ENCODE assay signal across 20 cellular contexts in genomic region chr13:22726721-22727120, GRCh38.
"Had no signal": no experiment of that assay in that cellular context is flagged by ENCODE, and none has a peak within 500 bp of the region (broad histone marks: within the 10 kb centered on the region; RNA-seq: fewer than 3 reads in every experiment).

No MANE protein-coding gene starts in this region.

- H3K9me3 ChIP-seq: breast epithelium, gastroesophageal sphincter, heart left ventricle, transverse colon had no signal

- H3K4me1 Mint-ChIP-seq: activated naive CD8-positive, alpha-beta T cell treated with anti-CD3 and anti-CD28 coated beads, Interleukin-2, amount 10 ng/mL, durations not matched to agents 7 days and 5 days; endodermal cell; natural killer cell; stimulated activated naive B cell treated with anti-CD40 and anti-IgM and Interleukin-4, amounts not matched to agents 10 μg/mL and 1 μg/mL and 100 μg/mL, for 72 hours had no signal

- H3K27ac ChIP-seq: breast epithelium, gastroesophageal sphincter, heart left ventricle, transverse colon had no signal

- H3K4me3 ChIP-seq: breast epithelium, gastroesophageal sphincter, heart left ventricle, transverse colon had no signal

- DNase-seq: activated CD4-positive, alpha-beta memory T cell treated with anti-CD3 and anti-CD28 coated beads for 36 hours; activated CD4-positive, alpha-beta T cell treated with anti-CD3 and anti-CD28 coated beads for 48 hours; activated naive CD4-positive, alpha-beta T cell treated with Interleukin-2 at 50 U/mL for 16 hours; activated naive CD8-positive, alpha-beta T cell treated with anti-CD3 and anti-CD28 coated beads, Interleukin-2, amount 10 ng/mL, durations not matched to agents 7 days and 5 days; activated T-cell treated with anti-CD3 and anti-CD28 coated beads, Interleukin-2, amount 50 U/mL, for 48 hours; amniotic stem cell; cerebellar nuclear complex; cortex of kidney; endodermal cell; heart left ventricle; midbrain; natural killer cell; nucleus accumbens; posterior cingulate gyrus; stimulated activated CD4-positive, alpha-beta T cell treated with anti-CD3 and anti-CD28 coated beads, Interleukin-2, amount 100 ng/mL, for 48 hours; stimulated activated CD8-positive, alpha-beta memory T cell treated with anti-CD3 and anti-CD28 coated beads, Interleukin-4, amount 100 ng/mL, for 48 hours; stimulated activated naive B cell treated with anti-CD40 and anti-IgM and Interleukin-4, amounts not matched to agents 10 μg/mL and 1 μg/mL and 100 μg/mL, for 72 hours; transverse colon had no signal

- H3K9me3 Mint-ChIP-seq: activated CD4-positive, alpha-beta memory T cell treated with anti-CD3 and anti-CD28 coated beads for 36 hours had no signal

- H3K36me3 ChIP-seq: breast epithelium, gastroesophageal sphincter, heart left ventricle, transverse colon had no signal

- H3K27me3 Mint-ChIP-seq: stimulated activated naive B cell treated with anti-CD40 and anti-IgM and Interleukin-4, amounts not matched to agents 10 μg/mL and 1 μg/mL and 100 μg/mL, for 72 hours had no signal

- H3K27ac Mint-ChIP-seq: activated CD4-positive, alpha-beta memory T cell treated with anti-CD3 and anti-CD28 coated beads for 36 hours; activated naive CD8-positive, alpha-beta T cell treated with anti-CD3 and anti-CD28 coated beads, Interleukin-2, amount 10 ng/mL, durations not matched to agents 7 days and 5 days; endodermal cell; natural killer cell; stimulated activated naive B cell treated with anti-CD40 and anti-IgM and Interleukin-4, amounts not matched to agents 10 μg/mL and 1 μg/mL and 100 μg/mL, for 72 hours had no signal

- H3K4me1 ChIP-seq: breast epithelium, gastroesophageal sphincter, heart left ventricle, transverse colon had no signal

- H3K36me3 Mint-ChIP-seq: activated CD4-positive, alpha-beta memory T cell treated with anti-CD3 and anti-CD28 coated beads for 36 hours; activated naive CD8-positive, alpha-beta T cell treated with anti-CD3 and anti-CD28 coated beads, Interleukin-2, amount 10 ng/mL, durations not matched to agents 7 days and 5 days; stimulated activated naive B cell treated with anti-CD40 and anti-IgM and Interleukin-4, amounts not matched to agents 10 μg/mL and 1 μg/mL and 100 μg/mL, for 72 hours had no signal

- H3K27me3 ChIP-seq: heart left ventricle, transverse colon had no signal

- H3K4me3 Mint-ChIP-seq: activated CD4-positive, alpha-beta memory T cell treated with anti-CD3 and anti-CD28 coated beads for 36 hours; activated naive CD8-positive, alpha-beta T cell treated with anti-CD3 and anti-CD28 coated beads, Interleukin-2, amount 10 ng/mL, durations not matched to agents 7 days and 5 days; endodermal cell; natural killer cell; stimulated activated naive B cell treated with anti-CD40 and anti-IgM and Interleukin-4, amounts not matched to agents 10 μg/mL and 1 μg/mL and 100 μg/mL, for 72 hours had no signal
